Comparison of ENCODE assay signal across 8 cellular contexts in genomic region chr4:83112678-83113428, GRCh38. TPM values are rescaled to one million over a fixed set of nuclear protein-coding genes. Genes with fewer than 3 reads are reported as not detected.
DNase-seq lines count a peak whose midpoint lies in the region; ATAC-seq and FAIRE-seq lines count a peak whose summit lies in the region.

No MANE protein-coding gene starts in this region.

- peak; percentile 9 for FAIRE-seq in islet of Langerhans (lab: Jason Lieb, UNC)

- peak in 4 of 6 experiments; percentile 5 to 48 (median 40) for DNase-seq in stimulated activated naive CD4-positive, alpha-beta T cell (lab: John Stamatoyannopoulos, UW)
- DNase-seq in stimulated activated naive CD4-positive, alpha-beta T cell treated with Interleukin-2 at 50 U/mL for 16 hours (lab: John Stamatoyannopoulos, UW): no peak
- DNase-seq in UCSD-AML1 (lab: John Stamatoyannopoulos, UW; ENCODE audit: unreplicated experiment) (peak; percentile 60), GM03348 (ENCODE audit: low spot score) (no peak), sciatic nerve (ENCODE audit: low spot score) (no peak)

- no peak for ATAC-seq in HG03025 (IDR thresholded peaks at IDR 0.05; ENCODE audit: low FRiP score, unreplicated experiment)
- ATAC-seq in GM21528 (IDR thresholded peaks at IDR 0.05; ENCODE audit: low FRiP score, unreplicated experiment): no peak
- ATAC-seq in sciatic nerve: no peak

- intact Hi-C loops in sciatic nerve (cut with DNase I): no loop called here

RNA-seq across cellular contexts. Expression of gene PLAC8, which starts 1.7 kb away (rescaled TPM):
- total RNA-seq in sciatic nerve: 4.5 TPM

Comparison
In these comparisons a context has a peak if more than half of its experiments do, and no peak if none do; other contexts are left out.
1. DNase-seq: peak in stimulated activated naive CD4-positive, alpha-beta T cell (4 of 6) and UCSD-AML1 (single experiment); none in stimulated activated naive CD4-positive, alpha-beta T cell treated with Interleukin-2 at 50 U/mL for 16 hours (single experiment), GM03348 (single experiment) and sciatic nerve (single experiment).